In genomic region chr7:54758702-54759665, GRCh38 we compare ENCODE assay signal across 8 cellular contexts. TPM values are rescaled to one million over a fixed set of nuclear protein-coding genes. Genes with fewer than 3 reads are reported as not detected.
DNase-seq lines count a peak whose midpoint lies in the region; ATAC-seq, FAIRE-seq and TF ChIP-seq lines count a peak whose summit lies in the region.

Gene SEC61G, minus strand, starts transcription at chr7:54759211. Its CDS starts 1,623 bp downstream, at chr7:54757588.

- TF ChIP-seq CTCF in 22Rv1 (IDR thresholded peaks at IDR 0.05) (no peak), body of pancreas (IDR thresholded peaks at IDR 0.05) (peak in 1 of 7 experiments; percentile 9)

- peak within 1 kb of the TSS; percentile 81 to 85 for H3K4me3 ChIP-seq in body of pancreas

- ATAC-seq in GM18520 (IDR thresholded peaks at IDR 0.05; ENCODE audit: unreplicated experiment): peak; percentile 93
- peak; percentile 94 for ATAC-seq in HG03064 (IDR thresholded peaks at IDR 0.05; ENCODE audit: low read depth, unreplicated experiment)
- peak; percentile 99 for ATAC-seq in body of pancreas
- ATAC-seq in sciatic nerve: peak; percentile 99

- TF ChIP-seq POLR2A in body of pancreas (IDR thresholded peaks at IDR 0.05): peak; percentile 92 to 98 (median 97)

- peaks cover 0 to 5% (median 0%) of the 10 kb centered on the region in 3 donors for H3K9me3 ChIP-seq in body of pancreas

- H3K27me3 ChIP-seq in body of pancreas: no peaks in the 10 kb centered on the region

- intact Hi-C loops in body of pancreas (cut with DNase I) (no loop called here), sciatic nerve (cut with DNase I) (no loop called here)

- H3K27ac ChIP-seq in 22Rv1: peak within 1 kb of the TSS; percentile 69
- H3K27ac ChIP-seq in body of pancreas: peak within 1 kb of the TSS; percentile 55 to 91 (median 89)

- H3K36me3 ChIP-seq in body of pancreas (replicated peaks in 1 of 2; ENCODE audit: insufficient read depth in 1 of 2, low read depth in 2 of 2): peaks cover 0 to 4% of the 10 kb centered on the region in 2 donors

- DNase-seq in NCI-H2107 treated with DMSO at 0.1 percent for 48 hours (lab: John Stamatoyannopoulos, UW; ENCODE audit: unreplicated experiment): peak; percentile 93
- peak; percentile 98 to 99 (median 98) for DNase-seq in body of pancreas
- peak; percentile 81 for DNase-seq in iPS DF 19.7 (ENCODE audit: low read depth, low spot score)
- peak; percentile 99 for DNase-seq in sciatic nerve (ENCODE audit: low spot score)

- peaks cover 46% of the 10 kb centered on the region for H3K4me1 ChIP-seq in body of pancreas

- peak; percentile 25 for FAIRE-seq in TTC549 (lab: Jason Lieb, UNC)

- 0% methylated on average over 20 to 72 of the region's 73 CpGs for WGBS in body of pancreas, 2 donors

RNA-seq across cellular contexts. Expression of gene SEC61G, which starts in this region (rescaled TPM):
- 100 to 1,000 TPM; 119 to 120 TPM for total RNA-seq in body of pancreas
- total RNA-seq in sciatic nerve: 54.9 TPM

Comparison
In these comparisons a context has a peak if more than half of its experiments do, and no peak if none do; other contexts are left out.
1. Peak in every context shown above with its lines: DNase-seq, ATAC-seq, H3K4me3 ChIP-seq and H3K27ac ChIP-seq.